ENCODE assay signal across 38 cellular contexts in genomic region chr11:2158291-2158737, GRCh38. TPM values are rescaled to one million over a fixed set of nuclear protein-coding genes. Genes with fewer than 3 reads are reported as not detected.
"Had no signal": no experiment of that assay in that cellular context is flagged by ENCODE, and none has a peak within 500 bp of the region (broad histone marks: within the 10 kb centered on the region; RNA-seq: fewer than 3 reads in every experiment).

No MANE protein-coding gene starts in this region.

- H3K27me3 ChIP-seq: body of pancreas had no signal

- H3K4me1 ChIP-seq: adrenal gland, body of pancreas had no signal

- FAIRE-seq: colon, endometrium, endothelial cell of umbilical vein had no signal

- H3K36me3 ChIP-seq: adrenal gland, esophagus squamous epithelium had no signal

- ATAC-seq: activated CD4-positive, alpha-beta T cell treated with anti-CD3 and anti-CD28 coated beads for 36 hours; activated CD8-positive, alpha-beta memory T cell treated with anti-CD3 and anti-CD28 coated beads, Interleukin-2, amount 10 ng/mL, durations not matched to agents 7 days and 5 days; activated CD8-positive, alpha-beta T cell treated with anti-CD3 and anti-CD28 coated beads, Interleukin-2, amount 10 ng/mL, durations not matched to agents 7 days and 5 days; activated naive CD8-positive, alpha-beta T cell treated with anti-CD3 and anti-CD28 coated beads, Interleukin-2, amount 50 U/mL, for 24 hours; body of pancreas; effector memory CD8-positive, alpha-beta T cell; T-helper 17 cell had no signal

- H3K4me3 ChIP-seq: adrenal gland, body of pancreas, esophagus squamous epithelium had no signal

- DNase-seq: activated CD4-positive, alpha-beta memory T cell treated with anti-CD3 and anti-CD28 coated beads for 36 hours; activated CD4-positive, alpha-beta T cell treated with anti-CD3 and anti-CD28 coated beads for 36 hours; activated CD4-positive, alpha-beta T cell treated with anti-CD3 and anti-CD28 coated beads, Interleukin-2, amount 10 ng/mL, durations not matched to agents 24 days and 14 days; activated CD4-positive, CD25-positive, alpha-beta regulatory T cell; activated CD4-positive, CD25-positive, alpha-beta regulatory T cell treated with anti-CD3 and anti-CD28 coated beads, Interleukin-2, amount 50 U/mL, for 72 hours; activated CD8-positive, alpha-beta memory T cell treated with anti-CD3 and anti-CD28 coated beads, Interleukin-2, amount 10 ng/mL, durations not matched to agents 7 days and 5 days; activated CD8-positive, alpha-beta memory T cell treated with anti-CD3 and anti-CD28 coated beads, Interleukin-2, amount 50 U/mL, for 4 hours; activated CD8-positive, alpha-beta T cell treated with anti-CD3 and anti-CD28 coated beads, Interleukin-2, amount 10 ng/mL, durations not matched to agents 7 days and 5 days; activated effector memory CD4-positive, alpha-beta T cell treated with anti-CD3 and anti-CD28 coated beads, Interleukin-2, amount 50 U/mL, for 16 hours; activated naive CD4-positive, alpha-beta T cell treated with anti-CD3 and anti-CD28 coated beads for 36 hours; activated naive CD8-positive, alpha-beta T cell treated with anti-CD3 and anti-CD28 coated beads for 36 hours; activated naive CD8-positive, alpha-beta T cell treated with anti-CD3 and anti-CD28 coated beads, Interleukin-2, amount 50 U/mL, for 24 hours; activated T-cell treated with anti-CD3 and anti-CD28 coated beads, Interleukin-2, amount 50 U/mL, for 1 hour; activated T-cell treated with anti-CD3 and anti-CD28 coated beads, Interleukin-2, amount 50 U/mL, for 48 hours; adrenal gland; amygdala; aorta; body of pancreas; caudate nucleus; cortex of kidney; dermis blood vessel endothelial cell; effector CD4-positive, alpha-beta T cell; effector memory CD8-positive, alpha-beta T cell; esophagus squamous epithelium; foreskin melanocyte; T-helper 1 cell; T-helper 17 cell; T1000 had no signal

- H3K9me3 ChIP-seq: adrenal gland, body of pancreas, esophagus squamous epithelium had no signal

- H3K27ac ChIP-seq: body of pancreas, epithelial cell of prostate, esophagus squamous epithelium had no signal

RNA-seq across cellular contexts. Expression of gene INS, which starts 2.7 kb away (rescaled TPM):
- total RNA-seq: activated CD4-positive, alpha-beta memory T cell treated with anti-CD3 and anti-CD28 coated beads for 36 hours; activated CD4-positive, alpha-beta T cell treated with anti-CD3 and anti-CD28 coated beads for 36 hours; activated CD4-positive, alpha-beta T cell treated with anti-CD3 and anti-CD28 coated beads, Interleukin-2, amount 10 ng/mL, durations not matched to agents 24 days and 14 days; activated CD8-positive, alpha-beta memory T cell treated with anti-CD3 and anti-CD28 coated beads for 36 hours; activated CD8-positive, alpha-beta memory T cell treated with anti-CD3 and anti-CD28 coated beads, Interleukin-2, amount 10 ng/mL, durations not matched to agents 7 days and 5 days; activated CD8-positive, alpha-beta T cell treated with anti-CD3 and anti-CD28 coated beads, Interleukin-2, amount 10 ng/mL, durations not matched to agents 7 days and 5 days; activated naive CD4-positive, alpha-beta T cell treated with anti-CD3 and anti-CD28 coated beads for 36 hours; activated naive CD8-positive, alpha-beta T cell treated with anti-CD3 and anti-CD28 coated beads for 36 hours; activated T-helper 1 cell treated with anti-CD3 and anti-CD28 coated beads, Interleukin-12 subunit alpha, Interleukin-12 subunit beta, Interleukin-2, Interleukin-4 antibody, amounts not matched to agents 30 ng/mL and 10 ng/mL and 1 ng/mL, durations not matched to agents 14 hours and 24 hours and 36 hours; activated T-helper 2 cell treated with anti-CD3 and anti-CD28 coated beads, Interferon-gamma antibody, Interleukin-2, Interleukin-4, amounts not matched to agents 10 μg/mL and 5 μg/mL and 100 μg/mL, durations not matched to agents 14 hours and 24 hours and 36 hours; chondrocyte; dermis blood vessel endothelial cell; endothelial cell of umbilical vein; esophagus squamous epithelium; fibroblast of lung; fibroblast of villous mesenchyme; T-helper 17 cell had no signal
- polyA plus RNA-seq: endothelial cell of umbilical vein, fibroblast of lung had no signal

RNA-seq across cellular contexts. Expression of gene TH, which starts 13.3 kb away (rescaled TPM):
- total RNA-seq: activated CD4-positive, alpha-beta memory T cell treated with anti-CD3 and anti-CD28 coated beads for 36 hours; activated CD4-positive, alpha-beta T cell treated with anti-CD3 and anti-CD28 coated beads for 36 hours; activated CD4-positive, alpha-beta T cell treated with anti-CD3 and anti-CD28 coated beads, Interleukin-2, amount 10 ng/mL, durations not matched to agents 24 days and 14 days; activated CD8-positive, alpha-beta memory T cell treated with anti-CD3 and anti-CD28 coated beads for 36 hours; activated CD8-positive, alpha-beta memory T cell treated with anti-CD3 and anti-CD28 coated beads, Interleukin-2, amount 10 ng/mL, durations not matched to agents 7 days and 5 days; activated CD8-positive, alpha-beta T cell treated with anti-CD3 and anti-CD28 coated beads, Interleukin-2, amount 10 ng/mL, durations not matched to agents 7 days and 5 days; activated naive CD4-positive, alpha-beta T cell treated with anti-CD3 and anti-CD28 coated beads for 36 hours; activated naive CD8-positive, alpha-beta T cell treated with anti-CD3 and anti-CD28 coated beads for 36 hours; activated T-helper 1 cell treated with anti-CD3 and anti-CD28 coated beads, Interleukin-12 subunit alpha, Interleukin-12 subunit beta, Interleukin-2, Interleukin-4 antibody, amounts not matched to agents 30 ng/mL and 10 ng/mL and 1 ng/mL, durations not matched to agents 14 hours and 24 hours and 36 hours; activated T-helper 2 cell treated with anti-CD3 and anti-CD28 coated beads, Interferon-gamma antibody, Interleukin-2, Interleukin-4, amounts not matched to agents 10 μg/mL and 5 μg/mL and 100 μg/mL, durations not matched to agents 14 hours and 24 hours and 36 hours; chondrocyte; dermis blood vessel endothelial cell; endothelial cell of umbilical vein; fibroblast of villous mesenchyme; T-helper 17 cell had no signal
- polyA plus RNA-seq: aorta, endothelial cell of umbilical vein, fibroblast of lung had no signal

RNA-seq across cellular contexts. Expression of gene IGF2, which starts 19.1 kb away (rescaled TPM):
- total RNA-seq: activated CD8-positive, alpha-beta T cell treated with anti-CD3 and anti-CD28 coated beads, Interleukin-2, amount 10 ng/mL, durations not matched to agents 7 days and 5 days had no signal
